Comparison of ENCODE assay signal across 17 cellular contexts in the genomic region with DNA sequence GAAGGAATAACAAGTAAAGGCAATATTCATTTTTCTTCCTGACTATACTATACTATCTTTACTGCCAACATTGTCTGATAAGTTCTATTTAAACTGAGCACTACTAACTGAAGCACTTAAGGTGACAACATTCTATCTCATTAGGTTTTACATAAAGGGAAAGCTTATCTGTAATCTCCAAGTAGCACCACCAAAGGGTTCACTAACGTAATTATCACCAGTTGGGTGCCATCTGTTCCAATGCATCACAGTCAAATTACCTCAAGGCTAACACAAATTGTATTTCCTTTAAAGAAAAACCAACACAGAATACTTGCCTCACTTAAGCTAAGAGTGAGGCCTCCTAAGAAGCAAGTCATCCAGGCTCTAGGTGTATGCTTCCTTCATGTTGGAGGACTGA.
DNase-seq lines count a peak whose midpoint lies in the region; FAIRE-seq and TF ChIP-seq lines count a peak whose summit lies in the region.
"Had no signal": no experiment of that assay in that cellular context is flagged by ENCODE, and none has a peak within 500 bp of the region (broad histone marks: within the 10 kb centered on the region; RNA-seq: fewer than 3 reads in every experiment).

No MANE protein-coding gene starts in this region.

- H3K27ac ChIP-seq in HUES6 (ENCODE audit: low read depth, low read length) = peak overlapping the region; percentile 65
- peak overlapping the region; percentile 72 for H3K27ac ChIP-seq in mesendoderm (ENCODE audit: low read depth, low read length)
- H3K27ac ChIP-seq in adrenal gland = no peak overlapping the region
- H3K27ac ChIP-seq: HL-60, KMS-11, Peyer's patch, SJSA1 had no signal

- H3K9ac ChIP-seq in HUES6 (ENCODE audit: low read length) (no peak overlapping the region), mesendoderm (ENCODE audit: low read length) (no peak overlapping the region)
- H3K9ac ChIP-seq: KMS-11 had no signal

- peak overlapping the region; percentile 6 for H3K56ac ChIP-seq in mesendoderm (ENCODE audit: low read length)

- TF ChIP-seq POLR2A in adrenal gland (IDR thresholded peaks at IDR 0.05) = no peak

- H3K79me1 ChIP-seq in mesendoderm (ENCODE audit: low read length) = no peaks in the 10 kb centered on the region

- H3K18ac ChIP-seq in mesendoderm (ENCODE audit: low read length) = peak overlapping the region; percentile 68

- H2AK5ac ChIP-seq in mesendoderm (ENCODE audit: low read length) = no peak overlapping the region

- H3K4me1 ChIP-seq in HUES6 (ENCODE audit: control insufficient read depth, insufficient read depth, low read length) (peaks cover 7% of the 10 kb centered on the region; the same call in 1 of the 2 replicates), mesendoderm (ENCODE audit: control insufficient read depth, low read depth, low read length) (no peaks in the 10 kb centered on the region), adrenal gland (replicated peaks in 1 of 2) (no peaks in the 10 kb centered on the region)
- H3K4me1 ChIP-seq: BE2C, Peyer's patch had no signal

- peak overlapping the region; percentile 62 for H2BK5ac ChIP-seq in mesendoderm (ENCODE audit: low read length)

- peak; percentile 98 for FAIRE-seq in D721Med (lab: Jason Lieb, UNC)

- H4K8ac ChIP-seq in mesendoderm (ENCODE audit: low read depth, low read length) = no peak overlapping the region

- intact Hi-C loops in adrenal gland (cut with DNase I) = no loop called here

- no peak overlapping the region for H4K5ac ChIP-seq in mesendoderm (ENCODE audit: low read length)

- H3K79me2 ChIP-seq in mesendoderm (ENCODE audit: control insufficient read depth, insufficient read depth, low read length) = no peaks in the 10 kb centered on the region

- no CpG with 5 or more reads among the region's 1 CpG for WGBS in mesendoderm (ENCODE audit: extremely low coverage, insufficient coverage, low lambda C conversion rate)
- WGBS in adrenal gland, 4 donors = 44 to 76% (median 62%) methylated on average over 1 of the region's 1 CpG

- peaks cover 4% of the 10 kb centered on the region for H3K9me3 ChIP-seq in HUES6 (ENCODE audit: control insufficient read depth, insufficient read depth, low read depth, low read length)
- no peaks in the 10 kb centered on the region for H3K9me3 ChIP-seq in adrenal gland (replicated peaks in 1 of 3)
- H3K9me3 ChIP-seq: BE2C, Peyer's patch, SJSA1 had no signal

- no peak overlapping the region for H2BK120ac ChIP-seq in mesendoderm (ENCODE audit: low read depth, low read length)

- H3K4me3 ChIP-seq in HUES6 (ENCODE audit: low read depth, low read length) (no peak overlapping the region), mesendoderm (ENCODE audit: low read length) (no peak overlapping the region), adrenal gland (no peak overlapping the region)
- H3K4me3 ChIP-seq: Peyer's patch, SJSA1 had no signal

- TF ChIP-seq CTCF in D721Med (IDR thresholded peaks at IDR 0.05; ENCODE audit: insufficient read depth, missing control alignments) (no peak), adrenal gland (IDR thresholded peaks at IDR 0.05) (no peak)

- DNase-seq in D721Med (ENCODE audit: insufficient read length, low spot score) (no peak), NCI-H82 treated with DMSO at 0.1 percent for 48 hours (lab: John Stamatoyannopoulos, UW; ENCODE audit: unreplicated experiment) (peak; percentile 99), mesendoderm (peak; percentile 89), adrenal gland (no peak), NOMO-1 treated with dmso at 0.1 percent for 144 hours (lab: John Stamatoyannopoulos, UW; ENCODE audit: unreplicated experiment) (no peak), OCI-M1 (lab: John Stamatoyannopoulos, UW) (no peak)
- DNase-seq: BE2C, DMS53, GF-D8, NCI-H1694, NCI-H2171, NCI-H526 treated with DMSO at 0.1 percent for 48 hours, Peyer's patch had no signal

- no peak overlapping the region for H3K4me2 ChIP-seq in mesendoderm (ENCODE audit: low read length)
- H3K4me2 ChIP-seq: KMS-11 had no signal

- H3K27me3 ChIP-seq in HUES6 (ENCODE audit: control insufficient read depth, insufficient read depth, low read length) (no peaks in the 10 kb centered on the region), mesendoderm (ENCODE audit: insufficient read depth, low read length, poor library complexity) (no peaks in the 10 kb centered on the region), adrenal gland (no peaks in the 10 kb centered on the region)
- H3K27me3 ChIP-seq: BE2C, Peyer's patch, SJSA1 had no signal

- H3K36me3 ChIP-seq in HUES6 (ENCODE audit: control insufficient read depth, insufficient read depth, low read length) (no peaks in the 10 kb centered on the region), mesendoderm (ENCODE audit: control insufficient read depth, insufficient read depth, low read length) (no peaks in the 10 kb centered on the region), adrenal gland (replicated peaks in 1 of 2) (no peaks in the 10 kb centered on the region)
- H3K36me3 ChIP-seq: BE2C, Peyer's patch, SJSA1 had no signal

- H3K23ac ChIP-seq in mesendoderm (ENCODE audit: low read length) = no peak overlapping the region

- no peak overlapping the region for H2BK15ac ChIP-seq in mesendoderm (replicated peaks; ENCODE audit: low read depth)

- no peak overlapping the region for H3K4ac ChIP-seq in mesendoderm (ENCODE audit: low read depth, low read length)

Comparison
In these comparisons a context has a peak if more than half of its experiments do, and no peak if none do; other contexts are left out.
1. DNase-seq: peak in NCI-H82 treated with DMSO at 0.1 percent for 48 hours (single experiment) and mesendoderm (single experiment); none in D721Med (single experiment), adrenal gland (0 of 7), NOMO-1 treated with dmso at 0.1 percent for 144 hours (single experiment) and OCI-M1 (single experiment).
2. H3K27ac ChIP-seq: peak in HUES6 (single experiment) and mesendoderm (single experiment); none in adrenal gland (0 of 5).